In the genomic region with DNA sequence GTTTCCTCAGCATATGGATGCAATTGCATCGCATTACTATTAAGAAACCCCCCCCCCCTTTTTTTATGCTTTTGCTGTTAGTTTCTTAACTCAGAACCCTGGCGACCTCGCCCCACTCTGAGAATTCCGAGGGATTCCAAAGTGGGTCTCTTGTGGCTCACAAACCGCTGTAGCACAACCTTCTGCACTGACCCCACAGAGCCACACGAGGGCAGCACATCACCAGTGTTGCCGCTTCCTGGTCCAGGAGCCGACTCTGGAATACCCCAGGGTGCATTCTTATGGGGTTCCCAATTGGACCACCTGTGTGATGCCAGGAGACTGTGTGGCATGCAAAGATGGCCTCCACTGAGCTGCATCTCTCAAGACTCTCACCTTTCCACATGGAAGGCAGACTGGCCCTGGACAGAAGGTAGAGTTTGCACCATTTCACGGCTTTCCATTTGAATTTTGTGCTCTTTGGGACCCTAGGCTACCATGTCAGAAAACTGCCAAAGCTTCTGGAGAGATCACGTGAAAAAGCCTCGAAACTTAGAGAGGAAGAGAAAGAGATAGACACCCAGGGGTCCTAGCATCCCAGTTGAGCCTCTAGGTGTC, we compare ENCODE assay signal across 9 cellular contexts.
DNase-seq lines count a peak whose midpoint lies in the region; ATAC-seq, FAIRE-seq and TF ChIP-seq lines count a peak whose summit lies in the region.
"Had no signal": no experiment of that assay in that cellular context is flagged by ENCODE, and none has a peak within 500 bp of the region (broad histone marks: within the 10 kb centered on the region; RNA-seq: fewer than 3 reads in every experiment).

No MANE protein-coding gene starts in this region.

- ATAC-seq in HG03469 (IDR thresholded peaks at IDR 0.05; ENCODE audit: unreplicated experiment), result no peak
- no peak for ATAC-seq in GM19452 (IDR thresholded peaks at IDR 0.05; ENCODE audit: unreplicated experiment)

- no peak overlapping the region for H3K27ac ChIP-seq in effector memory CD4-positive, alpha-beta T cell (ENCODE audit: insufficient read depth, low read length, poor library complexity, severe bottlenecking)
- H3K27ac ChIP-seq: SK-N-MC had no signal

- DNase-seq in Caki2 (ENCODE audit: low read depth) (peak; percentile 7), H54 (ENCODE audit: insufficient read length, low spot score) (peak; percentile 42), RKO (ENCODE audit: low spot score) (peak; percentile 24), fibroblast of pulmonary artery (ENCODE audit: low read depth) (peak; percentile 34), pulmonary artery endothelial cell (ENCODE audit: low read depth, low spot score) (peak; percentile 1)
- DNase-seq in effector memory CD4-positive, alpha-beta T cell, result no peak

- H3K36me3 ChIP-seq in effector memory CD4-positive, alpha-beta T cell (ENCODE audit: control insufficient read depth, insufficient read depth, low read length), result no peaks in the 10 kb centered on the region

- H3K4me3 ChIP-seq in fibroblast of pulmonary artery (replicated peaks; ENCODE audit: low read depth, low read length), result no peak overlapping the region
- H3K4me3 ChIP-seq in effector memory CD4-positive, alpha-beta T cell (ENCODE audit: insufficient read depth, low read depth, low read length, poor library complexity, severe bottlenecking), result no peak overlapping the region
- H3K4me3 ChIP-seq: SK-N-MC had no signal

- TF ChIP-seq CTCF in fibroblast of pulmonary artery (IDR thresholded peaks at IDR 0.05; ENCODE audit: low read length, missing control alignments), result peak; percentile 72

- H3K4me1 ChIP-seq in effector memory CD4-positive, alpha-beta T cell (ENCODE audit: control insufficient read depth, insufficient read depth, low read length, poor library complexity, severe bottlenecking), result no peaks in the 10 kb centered on the region

- H3K27me3 ChIP-seq in effector memory CD4-positive, alpha-beta T cell (replicated peaks; ENCODE audit: control insufficient read depth, insufficient read depth, low read length, poor library complexity, severe bottlenecking), result no peaks in the 10 kb centered on the region

- TF ChIP-seq POLR2A in H54 (IDR thresholded peaks at IDR 0.05; ENCODE audit: low read depth, low read length), result no peak

- in situ Hi-C loops in Caki2 (cut with HindIII; ENCODE audit: low pct_unique_long_range_greater_than_20kb, low sequenced_read_pairs), result no loop called here

- no peak for FAIRE-seq in H54 (lab: Jason Lieb, UNC)

- no peaks in the 10 kb centered on the region for H3K9me3 ChIP-seq in effector memory CD4-positive, alpha-beta T cell (ENCODE audit: control insufficient read depth, low read length)

Comparison
In these comparisons a context has a peak if more than half of its experiments do, and no peak if none do; other contexts are left out.
1. DNase-seq: peak in Caki2 (single experiment), H54 (single experiment), RKO (single experiment), fibroblast of pulmonary artery (single experiment) and pulmonary artery endothelial cell (single experiment); none in effector memory CD4-positive, alpha-beta T cell (0 of 3).